25 cellular contexts compared by ENCODE assay signal in the genomic region with DNA sequence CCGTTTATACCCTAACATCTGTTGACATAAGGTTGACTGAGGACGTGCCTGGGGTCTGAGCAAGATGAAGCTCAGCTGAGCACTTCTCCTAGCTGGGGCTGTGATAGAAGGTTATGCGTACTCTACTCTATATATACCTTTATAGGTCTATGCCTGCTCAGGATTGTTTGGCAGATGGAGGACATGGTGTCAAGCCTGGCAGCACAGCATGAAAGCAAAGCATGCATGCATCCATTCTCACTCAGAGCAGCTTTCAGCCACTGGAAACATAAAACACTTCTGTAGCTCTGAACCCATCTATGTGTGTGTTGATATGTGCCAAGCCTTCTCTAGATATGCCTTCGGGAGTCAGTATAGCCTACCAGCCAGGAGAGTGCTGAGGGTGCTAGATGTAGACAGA.
DNase-seq lines count a peak whose midpoint lies in the region; ATAC-seq and TF ChIP-seq lines count a peak whose summit lies in the region.
"Had no signal": no experiment of that assay in that cellular context is flagged by ENCODE, and none has a peak within 500 bp of the region (broad histone marks: within the 10 kb centered on the region; RNA-seq: fewer than 3 reads in every experiment).

No MANE protein-coding gene starts in this region.

- no peaks in the 10 kb centered on the region for H3K4me1 ChIP-seq in psoas muscle
- H3K4me1 ChIP-seq: BLaER1 had no signal

- H3K36me3 ChIP-seq in psoas muscle (ENCODE audit: insufficient read depth in 1 of 2, low read depth in 1 of 2) = no peaks in the 10 kb centered on the region
- H3K36me3 ChIP-seq: BE2C, BLaER1 had no signal

- no peak for DNase-seq in activated naive CD8-positive, alpha-beta T cell treated with anti-CD3 and anti-CD28 coated beads, Interleukin-2, amount 50 U/mL, for 24 hours
- no peak for DNase-seq in activated naive CD8-positive, alpha-beta T cell treated with anti-CD3 and anti-CD28 coated beads for 36 hours
- DNase-seq in inferior parietal cortex (ENCODE audit: extremely low spot score) (peak; percentile 38), psoas muscle (no peak), NCI-H774 (lab: John Stamatoyannopoulos, UW) (no peak)
- DNase-seq in stimulated activated effector memory CD8-positive, alpha-beta T cell treated with anti-CD3 and anti-CD28 coated beads, Interleukin-12 subunit alpha, Interleukin-12 subunit beta, amount 100 ng/mL, for 72 hours (ENCODE audit: low spot score in 2 of 2) = no peak
- no peak for DNase-seq in activated CD8-positive, alpha-beta memory T cell treated with anti-CD3 and anti-CD28 coated beads, Interleukin-2, amount 50 U/mL, for 48 hours
- DNase-seq: 8988T; ACHN; BE2C; C1 segment of cervical spinal cord; CD4-positive, alpha-beta memory T cell; CD4-positive, CD25-positive, alpha-beta regulatory T cell; CD8-positive, alpha-beta memory T cell; COR-L47; DMS 273 treated with DMSO at 0.1 percent for 48 hours; DMS153; DMS53; DMS79; DND-41; EL; GDM1 had no signal

- intact Hi-C loops in psoas muscle (cut with DNase I) = no loop called here

- no peak overlapping the region for H3K4me3 Mint-ChIP-seq in activated naive CD8-positive, alpha-beta T cell treated with anti-CD3 and anti-CD28 coated beads, Interleukin-2, amount 50 U/mL, for 24 hours
- H3K4me3 Mint-ChIP-seq in activated naive CD8-positive, alpha-beta T cell treated with anti-CD3 and anti-CD28 coated beads for 36 hours = no peak overlapping the region
- H3K4me3 Mint-ChIP-seq in stimulated activated effector memory CD8-positive, alpha-beta T cell treated with anti-CD3 and anti-CD28 coated beads, Interleukin-12 subunit alpha, Interleukin-12 subunit beta, amount 100 ng/mL, for 72 hours = no peak overlapping the region
- H3K4me3 Mint-ChIP-seq: CD14-positive monocyte; CD4-positive, alpha-beta memory T cell; CD4-positive, CD25-positive, alpha-beta regulatory T cell; CD8-positive, alpha-beta memory T cell had no signal

- no peak overlapping the region for H3K4me3 ChIP-seq in psoas muscle
- H3K4me3 ChIP-seq: BLaER1, GM12878 had no signal

- TF ChIP-seq CTCF in psoas muscle (IDR thresholded peaks at IDR 0.05) = no peak

- H3K27ac Mint-ChIP-seq in activated naive CD8-positive, alpha-beta T cell treated with anti-CD3 and anti-CD28 coated beads, Interleukin-2, amount 50 U/mL, for 24 hours = no peak overlapping the region
- no peak overlapping the region for H3K27ac Mint-ChIP-seq in activated naive CD8-positive, alpha-beta T cell treated with anti-CD3 and anti-CD28 coated beads for 36 hours
- H3K27ac Mint-ChIP-seq in stimulated activated effector memory CD8-positive, alpha-beta T cell treated with anti-CD3 and anti-CD28 coated beads, Interleukin-12 subunit alpha, Interleukin-12 subunit beta, amount 100 ng/mL, for 72 hours = no peak overlapping the region
- H3K27ac Mint-ChIP-seq: CD4-positive, CD25-positive, alpha-beta regulatory T cell; CD8-positive, alpha-beta memory T cell had no signal

- H3K27ac ChIP-seq in psoas muscle = no peak overlapping the region
- H3K27ac ChIP-seq: BLaER1 had no signal

- H3K9me3 Mint-ChIP-seq in activated naive CD8-positive, alpha-beta T cell treated with anti-CD3 and anti-CD28 coated beads, Interleukin-2, amount 50 U/mL, for 24 hours = no peaks in the 10 kb centered on the region
- H3K9me3 Mint-ChIP-seq in activated naive CD8-positive, alpha-beta T cell treated with anti-CD3 and anti-CD28 coated beads for 36 hours = no peaks in the 10 kb centered on the region
- no peaks in the 10 kb centered on the region for H3K9me3 Mint-ChIP-seq in stimulated activated effector memory CD8-positive, alpha-beta T cell treated with anti-CD3 and anti-CD28 coated beads, Interleukin-12 subunit alpha, Interleukin-12 subunit beta, amount 100 ng/mL, for 72 hours
- H3K9me3 Mint-ChIP-seq: CD14-positive monocyte; CD4-positive, alpha-beta memory T cell; CD4-positive, CD25-positive, alpha-beta regulatory T cell had no signal

- H3K27me3 Mint-ChIP-seq in activated naive CD8-positive, alpha-beta T cell treated with anti-CD3 and anti-CD28 coated beads, Interleukin-2, amount 50 U/mL, for 24 hours = no peaks in the 10 kb centered on the region
- H3K27me3 Mint-ChIP-seq in activated naive CD8-positive, alpha-beta T cell treated with anti-CD3 and anti-CD28 coated beads for 36 hours = no peaks in the 10 kb centered on the region
- H3K27me3 Mint-ChIP-seq: CD4-positive, alpha-beta memory T cell; CD4-positive, CD25-positive, alpha-beta regulatory T cell; CD8-positive, alpha-beta memory T cell had no signal

- ATAC-seq in activated naive CD8-positive, alpha-beta T cell treated with anti-CD3 and anti-CD28 coated beads, Interleukin-2, amount 50 U/mL, for 24 hours = peak; percentile 20
- ATAC-seq in stimulated activated effector memory CD8-positive, alpha-beta T cell treated with anti-CD3 and anti-CD28 coated beads, Interleukin-12 subunit alpha, Interleukin-12 subunit beta, amount 100 ng/mL, for 72 hours = peak; percentile 45
- ATAC-seq in psoas muscle = no peak
- ATAC-seq: GM12878 had no signal

- H3K36me3 Mint-ChIP-seq in activated naive CD8-positive, alpha-beta T cell treated with anti-CD3 and anti-CD28 coated beads, Interleukin-2, amount 50 U/mL, for 24 hours (ENCODE audit: low read depth) = no peaks in the 10 kb centered on the region
- no peaks in the 10 kb centered on the region for H3K36me3 Mint-ChIP-seq in activated naive CD8-positive, alpha-beta T cell treated with anti-CD3 and anti-CD28 coated beads for 36 hours
- H3K36me3 Mint-ChIP-seq in stimulated activated effector memory CD8-positive, alpha-beta T cell treated with anti-CD3 and anti-CD28 coated beads, Interleukin-12 subunit alpha, Interleukin-12 subunit beta, amount 100 ng/mL, for 72 hours = no peaks in the 10 kb centered on the region
- H3K36me3 Mint-ChIP-seq: CD14-positive monocyte; CD4-positive, alpha-beta memory T cell; CD4-positive, CD25-positive, alpha-beta regulatory T cell; CD8-positive, alpha-beta memory T cell had no signal

- no peaks in the 10 kb centered on the region for H3K27me3 ChIP-seq in psoas muscle (ENCODE audit: insufficient read depth in 3 of 3, low read length in 2 of 3)
- H3K27me3 ChIP-seq: BE2C, BLaER1 had no signal

- H3K9me3 ChIP-seq in psoas muscle = no peaks in the 10 kb centered on the region
- H3K9me3 ChIP-seq: BE2C, BLaER1 had no signal

- 81 to 83% (median 82%) methylated on average over 4 of the region's 4 CpGs for WGBS in psoas muscle, 3 donors

- H3K4me1 Mint-ChIP-seq in activated naive CD8-positive, alpha-beta T cell treated with anti-CD3 and anti-CD28 coated beads, Interleukin-2, amount 50 U/mL, for 24 hours = no peaks in the 10 kb centered on the region
- H3K4me1 Mint-ChIP-seq in activated naive CD8-positive, alpha-beta T cell treated with anti-CD3 and anti-CD28 coated beads for 36 hours = no peaks in the 10 kb centered on the region
- H3K4me1 Mint-ChIP-seq in stimulated activated effector memory CD8-positive, alpha-beta T cell treated with anti-CD3 and anti-CD28 coated beads, Interleukin-12 subunit alpha, Interleukin-12 subunit beta, amount 100 ng/mL, for 72 hours = no peaks in the 10 kb centered on the region
- H3K4me1 Mint-ChIP-seq: CD14-positive monocyte; CD4-positive, alpha-beta memory T cell; CD4-positive, CD25-positive, alpha-beta regulatory T cell; CD8-positive, alpha-beta memory T cell had no signal

Comparison
In these comparisons a context has a peak if more than half of its experiments do, and no peak if none do; other contexts are left out.
1. ATAC-seq: peak in activated naive CD8-positive, alpha-beta T cell treated with anti-CD3 and anti-CD28 coated beads, Interleukin-2, amount 50 U/mL, for 24 hours (single experiment) and stimulated activated effector memory CD8-positive, alpha-beta T cell treated with anti-CD3 and anti-CD28 coated beads, Interleukin-12 subunit alpha, Interleukin-12 subunit beta, amount 100 ng/mL, for 72 hours (single experiment); none in psoas muscle (0 of 4).